In the genomic region with DNA sequence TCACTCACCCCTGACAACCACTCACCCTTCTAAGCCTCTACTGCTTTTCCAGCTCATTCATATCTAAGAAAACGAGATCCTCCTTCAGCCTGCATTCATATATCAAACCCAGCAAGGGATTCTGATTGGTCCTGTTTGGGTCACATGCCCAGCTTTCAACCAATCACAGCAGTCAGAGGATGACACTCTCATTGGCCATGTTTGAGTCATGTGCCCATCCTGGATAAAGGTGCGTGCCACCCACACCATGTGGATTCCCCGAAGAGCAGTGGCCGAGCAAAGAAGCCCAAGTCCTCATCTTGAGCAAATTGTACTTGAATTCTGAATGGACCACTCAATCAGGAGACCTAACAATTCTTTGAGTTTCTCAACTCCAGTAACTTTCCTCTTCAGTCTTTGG, we compare ENCODE assay signal across 20 cellular contexts. TPM values are rescaled to one million over a fixed set of nuclear protein-coding genes. Genes with fewer than 3 reads are reported as not detected.
DNase-seq lines count a peak whose midpoint lies in the region; ATAC-seq and TF ChIP-seq lines count a peak whose summit lies in the region.
"Had no signal": no experiment of that assay in that cellular context is flagged by ENCODE, and none has a peak within 500 bp of the region (broad histone marks: within the 10 kb centered on the region; RNA-seq: fewer than 3 reads in every experiment).

No MANE protein-coding gene starts in this region.

- H4K8ac ChIP-seq in IMR-90 (ENCODE audit: low read depth in 2 of 2, low read length in 2 of 2): no peak overlapping the region

- no peak overlapping the region for H3K27ac Mint-ChIP-seq in activated CD8-positive, alpha-beta memory T cell treated with anti-CD3 and anti-CD28 coated beads, Interleukin-2, amount 10 ng/mL, durations not matched to agents 7 days and 5 days
- H3K27ac Mint-ChIP-seq: T-cell had no signal

- no peak overlapping the region for H3K18ac ChIP-seq in IMR-90 (ENCODE audit: low read depth, low read length)

- H3K4me1 Mint-ChIP-seq in activated CD8-positive, alpha-beta memory T cell treated with anti-CD3 and anti-CD28 coated beads, Interleukin-2, amount 10 ng/mL, durations not matched to agents 7 days and 5 days: no peaks in the 10 kb centered on the region
- H3K4me1 Mint-ChIP-seq: CD14-positive monocyte, T-cell had no signal

- CTCF ChIA-PET in SK-N-SH (lab: Yijun Ruan, JAX) (interaction anchor here (0.8 to 1.5 kb wide), 2 partner anchors 45 to 66 kb away, joined by 3 to 5 read pairs; a partner anchor contains a TSS), IMR-90 (lab: Yijun Ruan, JAX) (no interaction called here)
- CTCF ChIA-PET in activated CD8-positive, alpha-beta memory T cell treated with anti-CD3 and anti-CD28 coated beads, Interleukin-2, amount 10 ng/mL, durations not matched to agents 7 days and 5 days (lab: Charles Lee): no interaction called here

- H3F3A ChIP-seq in SK-N-SH (replicated peaks; ENCODE audit: insufficient read depth): no peaks in the 10 kb centered on the region

- H3K4me1 ChIP-seq in SK-N-SH (ENCODE audit: control insufficient read depth in 1 of 2, insufficient read depth in 2 of 2, low read depth in 1 of 2, low read length in 1 of 2) (no peaks in the 10 kb centered on the region), IMR-90 (ENCODE audit: control insufficient read depth, insufficient read depth, low read length) (no peaks in the 10 kb centered on the region), testis (no peaks in the 10 kb centered on the region)
- H3K4me1 ChIP-seq: SJSA1 had no signal

- no peaks in the 10 kb centered on the region for H3K9me1 ChIP-seq in IMR-90 (ENCODE audit: insufficient read depth, low read length)

- H4K20me1 ChIP-seq in SK-N-SH (ENCODE audit: insufficient read depth): no peaks in the 10 kb centered on the region
- no peaks in the 10 kb centered on the region for H4K20me1 ChIP-seq in IMR-90 (ENCODE audit: insufficient read depth, low read length)

- no peak overlapping the region for H2BK15ac ChIP-seq in IMR-90 (ENCODE audit: low read depth, low read length)

- WGBS in SK-N-SH (ENCODE audit: low lambda C conversion rate): 25% methylated on average over 2 of the region's 4 CpGs
- WGBS in IMR-90 (ENCODE audit: extremely low coverage in 2 of 2, insufficient read length in 1 of 2), 2 experiments: 17% methylated on average over 2 of the region's 4 CpGs; no CpG with 5 or more reads in 1 of the 2 experiments
- WGBS in testis, 2 donors: 56 to 64% methylated on average over 4 of the region's 4 CpGs

- no peak overlapping the region for H2BK5ac ChIP-seq in IMR-90 (ENCODE audit: low read depth, low read length, poor library complexity, severe bottlenecking)

- H2AFZ ChIP-seq in SK-N-SH (ENCODE audit: low read depth) (no peak overlapping the region), IMR-90 (replicated peaks; ENCODE audit: low read length, poor library complexity) (no peak overlapping the region)

- H3K4me2 ChIP-seq in SK-N-SH: no peak overlapping the region
- H3K4me2 ChIP-seq in IMR-90 (ENCODE audit: low read depth, low read length): no peak overlapping the region

- no peak for DNase-seq in SK-N-SH
- no peak for DNase-seq in IMR-90
- peak; percentile 6 for DNase-seq in RPMI7951 (ENCODE audit: low read depth)
- peak; percentile 61 for DNase-seq in testis
- no peak for DNase-seq in NCI-H510A treated with DMSO at 0.1 percent for 48 hours (lab: John Stamatoyannopoulos, UW)
- no peak for DNase-seq in dorsolateral prefrontal cortex
- no peak for DNase-seq in activated CD8-positive, alpha-beta memory T cell treated with anti-CD3 and anti-CD28 coated beads, Interleukin-2, amount 10 ng/mL, durations not matched to agents 7 days and 5 days
- DNase-seq: COR-L47; KBM-7; NCI-H1048; NCI-H146; NCI-H2081 treated with DMSO at 0.1 percent for 48 hours; NCI-H524; NK-92 treated with Interleukin-12 subunit alpha and Interleukin-12 subunit beta, amount 100 ng/mL, for 24 hours; T-cell; T-helper 9 cell had no signal

- TF ChIP-seq EP300 in SK-N-SH (IDR thresholded peaks at IDR 0.05; ENCODE audit: borderline replicate concordance in 1 of 2, low read depth in 1 of 2, low read length in 1 of 2): no peak

- H3K56ac ChIP-seq in IMR-90 (ENCODE audit: extremely low read depth, insufficient read depth, low read length): no peak overlapping the region

- H3K79me2 ChIP-seq in SK-N-SH (ENCODE audit: insufficient read depth): no peaks in the 10 kb centered on the region

- ATAC-seq in SK-N-SH treated with all-trans-retinoic acid at 6 μM for 48 hours (no peak), IMR-90 (ENCODE audit: low read depth) (no peak)
- ATAC-seq in activated CD8-positive, alpha-beta memory T cell treated with anti-CD3 and anti-CD28 coated beads, Interleukin-2, amount 10 ng/mL, durations not matched to agents 7 days and 5 days: no peak
- ATAC-seq: T-cell had no signal

- in situ Hi-C loops in IMR-90 (cut with MboI; ENCODE audit: low sequenced_read_pairs): no loop called here

- H2AK9ac ChIP-seq in IMR-90 (replicated peaks; ENCODE audit: low read depth, low read length, poor library complexity): no peak overlapping the region

- no peaks in the 10 kb centered on the region for H3K9me2 ChIP-seq in SK-N-SH

- H3K9me3 ChIP-seq in SK-N-SH (no peaks in the 10 kb centered on the region), IMR-90 (ENCODE audit: control insufficient read depth, insufficient read depth, low read length) (no peaks in the 10 kb centered on the region), testis (no peaks in the 10 kb centered on the region)
- H3K9me3 ChIP-seq: SJSA1 had no signal

- H4K91ac ChIP-seq in IMR-90 (ENCODE audit: insufficient read depth, low read depth, low read length): no peak overlapping the region

- TF ChIP-seq RAD21 in SK-N-SH (IDR thresholded peaks at IDR 0.05; ENCODE audit: low read length): no peak
- TF ChIP-seq RAD21 in IMR-90 (IDR thresholded peaks at IDR 0.05; ENCODE audit: low read length): no peak

- TF ChIP-seq CTCF in SK-N-SH (IDR thresholded peaks at IDR 0.05) (no peak), IMR-90 (conservative IDR thresholded peaks at IDR 0.05; ENCODE audit: low read depth, low read length) (no peak), testis (IDR thresholded peaks at IDR 0.05) (no peak), dorsolateral prefrontal cortex (IDR thresholded peaks at IDR 0.05 in 54 of 56, conservative IDR thresholded peaks at IDR 0.05 in 2 of 56; ENCODE audit: low read depth in 1 of 56, partially characterized antibody in 56 of 56) (no peak)

- no peak overlapping the region for H3K4me3 Mint-ChIP-seq in activated CD8-positive, alpha-beta memory T cell treated with anti-CD3 and anti-CD28 coated beads, Interleukin-2, amount 10 ng/mL, durations not matched to agents 7 days and 5 days
- H3K4me3 Mint-ChIP-seq: CD14-positive monocyte, T-cell had no signal

- H3K4me3 ChIP-seq in SK-N-SH (ENCODE audit: low read depth in 2 of 2, low read length in 1 of 2): no peak overlapping the region
- H3K4me3 ChIP-seq in IMR-90 (ENCODE audit: insufficient read depth, low read depth, low read length): no peak overlapping the region
- H3K4me3 ChIP-seq in testis: no peak overlapping the region
- no peak overlapping the region for H3K4me3 ChIP-seq in dorsolateral prefrontal cortex
- H3K4me3 ChIP-seq: SJSA1 had no signal

- no peak overlapping the region for H2AK5ac ChIP-seq in IMR-90 (ENCODE audit: low read depth, low read length)

- H3K27me3 ChIP-seq in SK-N-SH (ENCODE audit: insufficient read depth): no peaks in the 10 kb centered on the region
- no peaks in the 10 kb centered on the region for H3K27me3 ChIP-seq in IMR-90 (ENCODE audit: control insufficient read depth, insufficient read depth, low read length)
- H3K27me3 ChIP-seq in testis: no peaks in the 10 kb centered on the region
- no peaks in the 10 kb centered on the region for H3K27me3 ChIP-seq in dorsolateral prefrontal cortex
- H3K27me3 ChIP-seq: SJSA1 had no signal

- POLR2A ChIA-PET in SK-N-SH (lab: Yijun Ruan, JAX) (no interaction called here), IMR-90 (lab: Charles Lee; ENCODE audit: unreplicated experiment) (no interaction called here)

- no peak overlapping the region for H3K4ac ChIP-seq in IMR-90 (ENCODE audit: low read depth, low read length)

- H3K27ac ChIP-seq in SK-N-SH (ENCODE audit: low read depth in 2 of 2, low read length in 1 of 2) (no peak overlapping the region), IMR-90 (ENCODE audit: insufficient read depth, low read length) (no peak overlapping the region), testis (no peak overlapping the region), dorsolateral prefrontal cortex (no peak overlapping the region)
- H3K27ac ChIP-seq: SJSA1 had no signal

- intact Hi-C loops in IMR-90 (cut with micrococcal nuclease): no loop called here
- intact Hi-C loops in testis (cut with DNase I; ENCODE audit: low total_unique reads): no loop called here
- intact Hi-C loops in dorsolateral prefrontal cortex (cut with DNase I): no loop called here

- peaks cover 2% of the 10 kb centered on the region for H3K9me3 Mint-ChIP-seq in activated CD8-positive, alpha-beta memory T cell treated with anti-CD3 and anti-CD28 coated beads, Interleukin-2, amount 10 ng/mL, durations not matched to agents 7 days and 5 days (ENCODE audit: low read depth)

- H3K27me3 Mint-ChIP-seq in activated CD8-positive, alpha-beta memory T cell treated with anti-CD3 and anti-CD28 coated beads, Interleukin-2, amount 10 ng/mL, durations not matched to agents 7 days and 5 days: peaks cover 9% of the 10 kb centered on the region

- no peak for TF ChIP-seq POLR2A in IMR-90 (IDR thresholded peaks at IDR 0.05; ENCODE audit: low read depth, low read length)
- no peak for TF ChIP-seq POLR2A in testis (IDR thresholded peaks at IDR 0.05)

- dilution Hi-C loops in IMR-90 (cut with HindIII; ENCODE audit: low sequenced_read_pairs, unreplicated experiment): no loop called here

- H3K79me1 ChIP-seq in IMR-90 (ENCODE audit: low read depth in 1 of 2, low read length in 2 of 2): no peaks in the 10 kb centered on the region

- no peak overlapping the region for H3K23ac ChIP-seq in IMR-90 (ENCODE audit: low read depth, low read length)

- no peak overlapping the region for H3K14ac ChIP-seq in IMR-90 (replicated peaks; ENCODE audit: low read depth, low read length)

- no peak overlapping the region for H2BK20ac ChIP-seq in IMR-90 (ENCODE audit: low read depth, low read length)

- H4K5ac ChIP-seq in IMR-90 (ENCODE audit: low read depth, low read length): no peak overlapping the region

- no TSS peak for BruUV-seq in IMR-90 (replicated peaks; lab: Mats Ljungman, UMichigan)

- no peaks in the 10 kb centered on the region for H3K36me3 ChIP-seq in SK-N-SH (replicated peaks in 1 of 2; ENCODE audit: control insufficient read depth in 1 of 2, insufficient read depth in 2 of 2, low read length in 1 of 2)
- H3K36me3 ChIP-seq in IMR-90 (ENCODE audit: control insufficient read depth, insufficient read depth, low read length): no peaks in the 10 kb centered on the region
- H3K36me3 ChIP-seq in testis (ENCODE audit: low read depth, missing control alignments): no peaks in the 10 kb centered on the region
- H3K36me3 ChIP-seq: SJSA1 had no signal

- H3K9ac ChIP-seq in SK-N-SH (no peak overlapping the region), IMR-90 (ENCODE audit: low read depth, low read length) (no peak overlapping the region)

- H3K36me3 Mint-ChIP-seq in activated CD8-positive, alpha-beta memory T cell treated with anti-CD3 and anti-CD28 coated beads, Interleukin-2, amount 10 ng/mL, durations not matched to agents 7 days and 5 days: no peaks in the 10 kb centered on the region
- H3K36me3 Mint-ChIP-seq: CD14-positive monocyte, T-cell had no signal

- H2BK120ac ChIP-seq in IMR-90 (ENCODE audit: low read depth, low read length): no peak overlapping the region

RNA-seq across cellular contexts. Expression of a gene that starts 45.0 kb away (rescaled TPM):
- polyA plus RNA-seq in SK-N-SH (2012; rRNA removed): not detected in 2 replicates
- polyA plus RNA-seq in SK-N-SH (2012; cell fraction: cytosol; rRNA removed): not detected in 2 replicates
- not detected in 2 replicates for polyA plus RNA-seq in SK-N-SH (2012; cell fraction: nucleus; rRNA removed)
- total RNA-seq in IMR-90 (2012; rRNA removed): not detected in 2 replicates
- not detected in 2 replicates for polyA plus RNA-seq in IMR-90 (2012; rRNA removed)
- polyA plus RNA-seq in IMR-90 (2012; cell fraction: cytosol; rRNA removed): not detected in 2 replicates
- polyA plus RNA-seq in IMR-90 (2012; cell fraction: nucleus; rRNA removed; ENCODE audit: low replicate concordance): not detected in 2 replicates
- not detected in 2 replicates for total RNA-seq in RPMI7951 (2014; rRNA removed; shearing (Covaris generic))
- under 1 TPM; 0.16 to 0.19 TPM for total RNA-seq in testis
- polyA plus RNA-seq in testis (ENCODE audit: insufficient read depth, low read depth, low replicate concordance): not detected
- 1 to 10 TPM in 2 of 120 experiments, under 1 TPM in 105, not detected in 13; 0.13 to 1.1 (median 0.31) TPM for total RNA-seq in dorsolateral prefrontal cortex
- total RNA-seq in activated CD8-positive, alpha-beta memory T cell treated with anti-CD3 and anti-CD28 coated beads, Interleukin-2, amount 10 ng/mL, durations not matched to agents 7 days and 5 days: not detected
- total RNA-seq: M059J, SJSA1, T-cell had no signal
- polyA plus RNA-seq: CD14-positive monocyte had no signal

Comparison
In these comparisons a context has a peak if more than half of its experiments do, and no peak if none do; other contexts are left out.
1. DNase-seq: peak in RPMI7951 (single experiment) and testis (single experiment); none in SK-N-SH (single experiment), IMR-90 (single experiment), NCI-H510A treated with DMSO at 0.1 percent for 48 hours (single experiment), dorsolateral prefrontal cortex (0 of 10) and activated CD8-positive, alpha-beta memory T cell treated with anti-CD3 and anti-CD28 coated beads, Interleukin-2, amount 10 ng/mL, durations not matched to agents 7 days and 5 days (single experiment).